In genomic region chr19:7840629-7841028, GRCh38 we compare ENCODE assay signal across 26 cellular contexts. TPM values are rescaled to one million over a fixed set of nuclear protein-coding genes. Genes with fewer than 3 reads are reported as not detected.
A peak's percentile ranks its signal among the peaks of the same experiment; 100 is the strongest.
DNase-seq lines count a peak whose midpoint lies in the region; ATAC-seq, FAIRE-seq and TF ChIP-seq lines count a peak whose summit lies in the region.
"Had no signal": no experiment of that assay in that cellular context is flagged by ENCODE, and none has a peak within 500 bp of the region (broad histone marks: within the 10 kb centered on the region; RNA-seq: fewer than 3 reads in every experiment).

No MANE protein-coding gene starts in this region.

- peak overlapping the region; percentile 65 for H2AK9ac ChIP-seq in IMR-90 (replicated peaks; ENCODE audit: low read depth, low read length, poor library complexity)

- H3K23ac ChIP-seq in IMR-90 (ENCODE audit: low read depth, low read length) (no peak overlapping the region), H1 (ENCODE audit: insufficient read length) (no peak overlapping the region)

- CTCF ChIA-PET in IMR-90 (lab: Yijun Ruan, JAX) (no interaction called here), H1 (lab: Charles Lee; ENCODE audit: partially characterized antibody) (interaction anchor here (0.6 to 2.2 kb wide), 3 partner anchors 8 to 59 kb away, joined by 3 to 9 read pairs (median 3); no protein-coding TSS in a partner anchor)

- no peak overlapping the region for H4K91ac ChIP-seq in IMR-90 (ENCODE audit: insufficient read depth, low read depth, low read length)
- H4K91ac ChIP-seq in H1 (replicated peaks; ENCODE audit: insufficient read length, low read length): no peak overlapping the region

- H2BK5ac ChIP-seq in IMR-90 (ENCODE audit: low read depth, low read length, poor library complexity, severe bottlenecking) (no peak overlapping the region), H1 (ENCODE audit: low read depth, low read length) (no peak overlapping the region)

- no peak for TF ChIP-seq EP300 in H1 (IDR thresholded peaks at IDR 0.05; ENCODE audit: borderline replicate concordance in 1 of 2, low read depth in 2 of 2, low read length in 2 of 2)

- H3K9ac ChIP-seq in BLaER1 (no peak overlapping the region), IMR-90 (ENCODE audit: low read depth, low read length) (no peak overlapping the region), H1 (replicated peaks in 1 of 4; ENCODE audit: extremely low read depth in 1 of 4, low read depth in 3 of 4, low read length in 3 of 4) (no peak overlapping the region)
- H3K9ac ChIP-seq: GM23248 had no signal

- BruUV-seq in IMR-90 (replicated peaks; lab: Mats Ljungman, UMichigan): no TSS peak

- H2BK20ac ChIP-seq in IMR-90 (ENCODE audit: low read depth, low read length): no peak overlapping the region
- no peak overlapping the region for H2BK20ac ChIP-seq in H1 (ENCODE audit: low read length)

- no peak overlapping the region for H4K5ac ChIP-seq in IMR-90 (ENCODE audit: low read depth, low read length)
- H4K5ac ChIP-seq in H1 (ENCODE audit: insufficient read length, low read depth, low read length): no peak overlapping the region

- peaks cover 0 to 7% of the 10 kb centered on the region in 2 experiments; a peak in 2 of 4 replicates for H3K79me2 ChIP-seq in H1 (ENCODE audit: control insufficient read depth in 1 of 2, insufficient read depth in 2 of 2, low read length in 2 of 2)

- in situ Hi-C loops in IMR-90 (cut with MboI; ENCODE audit: low sequenced_read_pairs) (no loop called here), HAP-1 (cut with MboI; ENCODE audit: low sequenced_read_pairs) (no loop called here)

- FAIRE-seq in H1 (lab: Jason Lieb, UNC): no peak
- FAIRE-seq: A549, GM12891, GM18507 had no signal

- peaks cover 17% of the 10 kb centered on the region for H3K23me2 ChIP-seq in H1 (ENCODE audit: low read depth, low read length)

- dilution Hi-C loops in IMR-90 (cut with HindIII; ENCODE audit: low sequenced_read_pairs, unreplicated experiment): no loop called here

- peak overlapping the region; percentile 16; the same call in 1 of the 2 replicates for H2AK5ac ChIP-seq in IMR-90 (ENCODE audit: low read depth, low read length)
- H2AK5ac ChIP-seq in H1 (ENCODE audit: low read depth, low read length): 0 out of 2 replicates have a peak overlapping the region, but pooled peaks have one; percentile 4

- H3K4me1 ChIP-seq in BLaER1: peaks cover 14% of the 10 kb centered on the region
- peaks cover 2% of the 10 kb centered on the region; the same call in 1 of the 2 replicates for H3K4me1 ChIP-seq in IMR-90 (ENCODE audit: control insufficient read depth, insufficient read depth, low read length)
- no peaks in the 10 kb centered on the region for H3K4me1 ChIP-seq in H1 (replicated peaks in 1 of 4; ENCODE audit: control insufficient read depth in 3 of 4, insufficient read depth in 4 of 4, low read length in 3 of 4)
- H3K4me1 ChIP-seq in Peyer's patch: no peaks in the 10 kb centered on the region
- H3K4me1 ChIP-seq in HAP-1: no peaks in the 10 kb centered on the region
- H3K4me1 ChIP-seq: BE2C had no signal

- WGBS in IMR-90 (ENCODE audit: extremely low coverage in 2 of 2, insufficient read length in 1 of 2), 2 experiments: 93% methylated on average over 5 of the region's 8 CpGs; no CpG with 5 or more reads in 1 of the 2 experiments
- WGBS in H1 (ENCODE audit: extremely low coverage in 1 of 2, insufficient coverage in 1 of 2, insufficient read length in 1 of 2, insufficient replicate concordance in 2 of 2, low coverage in 1 of 2, low lambda C conversion rate in 2 of 2, missing lambda C conversion rate in 1 of 2), 2 experiments: 92% methylated on average over 8 of the region's 8 CpGs; no CpG with 5 or more reads in 1 of the 2 experiments

- H2BK15ac ChIP-seq in IMR-90 (ENCODE audit: low read depth, low read length) (no peak overlapping the region), H1 (ENCODE audit: low read length) (no peak overlapping the region)

- H3K4ac ChIP-seq in IMR-90 (ENCODE audit: low read depth, low read length): no peak overlapping the region
- H3K4ac ChIP-seq in H1 (replicated peaks; ENCODE audit: insufficient read length, low read depth, low read length): no peak overlapping the region

- H3K36me3 ChIP-seq in BLaER1 (no peaks in the 10 kb centered on the region), IMR-90 (ENCODE audit: control insufficient read depth, insufficient read depth, low read length) (no peaks in the 10 kb centered on the region), H1 (ENCODE audit: control insufficient read depth in 2 of 4, insufficient read depth in 4 of 4, low read length in 3 of 4) (no peaks in the 10 kb centered on the region; a peak in 1 of 8 replicates), Peyer's patch (no peaks in the 10 kb centered on the region), HAP-1 (replicated peaks) (no peaks in the 10 kb centered on the region)
- H3K36me3 ChIP-seq: BE2C had no signal

- no peak overlapping the region for H2BK120ac ChIP-seq in IMR-90 (ENCODE audit: low read depth, low read length)
- no peak overlapping the region for H2BK120ac ChIP-seq in H1 (replicated peaks; ENCODE audit: low read depth, low read length)

- H3K9me3 ChIP-seq in BLaER1 (no peaks in the 10 kb centered on the region), IMR-90 (ENCODE audit: control insufficient read depth, insufficient read depth, low read length) (no peaks in the 10 kb centered on the region; the same call in 1 of the 2 replicates), H1 (ENCODE audit: insufficient read depth in 2 of 2, low read depth in 1 of 2, low read length in 1 of 2) (peaks cover 0 to 14% of the 10 kb centered on the region in 2 experiments; a peak in 2 of 4 replicates), Peyer's patch (no peaks in the 10 kb centered on the region), HAP-1 (no peaks in the 10 kb centered on the region; the same call in 1 of the 2 replicates)
- H3K9me3 ChIP-seq: A549 had no signal

- no peak overlapping the region for H4K8ac ChIP-seq in IMR-90 (ENCODE audit: low read depth in 2 of 2, low read length in 2 of 2)
- no peak overlapping the region for H4K8ac ChIP-seq in H1 (ENCODE audit: extremely low read depth, insufficient read depth, low read length)

- no peak for ATAC-seq in IMR-90 (ENCODE audit: low read depth)
- ATAC-seq in GM18909 (IDR thresholded peaks at IDR 0.05; ENCODE audit: poor library complexity, unreplicated experiment): no peak
- ATAC-seq: A549 had no signal

- H2AFZ ChIP-seq in IMR-90 (replicated peaks; ENCODE audit: low read length, poor library complexity): no peak overlapping the region
- no peak overlapping the region for H2AFZ ChIP-seq in H1 (ENCODE audit: low read length)
- H2AFZ ChIP-seq: GM23248 had no signal

- no peak overlapping the region for H3K14ac ChIP-seq in IMR-90 (replicated peaks; ENCODE audit: low read depth, low read length)
- no peak overlapping the region for H3K14ac ChIP-seq in H1 (ENCODE audit: insufficient read length)

- H4K20me1 ChIP-seq in BLaER1 (peaks cover 23% of the 10 kb centered on the region), IMR-90 (ENCODE audit: insufficient read depth, low read length) (peaks cover 29% of the 10 kb centered on the region), H1 (replicated peaks in 1 of 2; ENCODE audit: control insufficient read depth in 1 of 2, insufficient read depth in 2 of 2, low read length in 2 of 2) (peaks cover 0 to 23% of the 10 kb centered on the region in 2 experiments)

- no peak overlapping the region for H3K18ac ChIP-seq in IMR-90 (ENCODE audit: low read depth, low read length)
- no peak overlapping the region for H3K18ac ChIP-seq in H1 (ENCODE audit: extremely low read depth, low read length)

- intact Hi-C loops in IMR-90 (cut with micrococcal nuclease) (no loop called here), posterior vena cava (cut with DNase I) (no loop called here)

- H3K27ac ChIP-seq in BLaER1 (no peak overlapping the region), IMR-90 (ENCODE audit: insufficient read depth, low read length) (no peak overlapping the region), H1 (ENCODE audit: low read depth, low read length) (no peak overlapping the region), Peyer's patch (no peak overlapping the region)
- H3K27ac ChIP-seq: A549, GM23248 had no signal

- H3K4me2 ChIP-seq in BLaER1: peak overlapping the region; percentile 27; the same call in 1 of the 2 replicates
- H3K4me2 ChIP-seq in IMR-90 (ENCODE audit: low read depth, low read length): no peak overlapping the region
- no peak overlapping the region for H3K4me2 ChIP-seq in H1 (ENCODE audit: insufficient read depth in 1 of 2, low read depth in 2 of 2, low read length in 2 of 2)
- H3K4me2 ChIP-seq: A549 had no signal

- no peak overlapping the region for H2BK12ac ChIP-seq in H1 (ENCODE audit: low read depth, low read length)

- DNase-seq in IMR-90 (no peak), H1 (ENCODE audit: low read depth in 1 of 2, low spot score in 2 of 2) (no peak), posterior vena cava (ENCODE audit: low spot score) (peak; percentile 59), Peyer's patch (no peak), HAP-1 (ENCODE audit: low spot score in 2 of 2) (no peak)
- DNase-seq: 8988T; ACHN; AML-193; BE2C; C1 segment of cervical spinal cord; Calu3; CD4-positive, alpha-beta memory T cell; COR-L47; DMS53; DMS79 treated with DMSO at 0.1 percent for 48 hours; GF-D8; GM23248; H9 had no signal

- H3K4me3 ChIP-seq in BLaER1 (no peak overlapping the region), IMR-90 (ENCODE audit: insufficient read depth, low read depth, low read length) (no peak overlapping the region), H1 (ENCODE audit: extremely low read depth in 1 of 4, insufficient read depth in 2 of 4, low read depth in 3 of 4, low read length in 4 of 4) (no peak overlapping the region), Peyer's patch (no peak overlapping the region), HAP-1 (no peak overlapping the region)
- H3K4me3 ChIP-seq: A549, GM23248 had no signal

- H3K79me1 ChIP-seq in IMR-90 (ENCODE audit: low read depth in 1 of 2, low read length in 2 of 2): peaks cover 29 to 59% of the 10 kb centered on the region in 2 experiments
- no peaks in the 10 kb centered on the region for H3K79me1 ChIP-seq in H1 (ENCODE audit: low read depth, low read length)

- TF ChIP-seq RAD21 in IMR-90 (IDR thresholded peaks at IDR 0.05; ENCODE audit: low read length) (no peak), H1 (IDR thresholded peaks at IDR 0.05 in 1 of 2, conservative IDR thresholded peaks at IDR 0.05 in 1 of 2; ENCODE audit: low read depth in 2 of 2, low read length in 2 of 2) (no peak)

- no peak for TF ChIP-seq CTCF in IMR-90 (conservative IDR thresholded peaks at IDR 0.05; ENCODE audit: low read depth, low read length)
- TF ChIP-seq CTCF in H1 (IDR thresholded peaks at IDR 0.05; ENCODE audit: control extremely low read depth in 1 of 3, insufficient read depth in 1 of 3, low read depth in 1 of 3, low read length in 3 of 3): no peak
- no peak for TF ChIP-seq CTCF in Peyer's patch (IDR thresholded peaks at IDR 0.05)

- POLR2A ChIA-PET in IMR-90 (lab: Charles Lee; ENCODE audit: unreplicated experiment): no interaction called here
- POLR2A ChIA-PET in H1 (lab: Charles Lee; ENCODE audit: partially characterized antibody): no interaction called here

- H3K56ac ChIP-seq in IMR-90 (ENCODE audit: extremely low read depth, insufficient read depth, low read length): no peak overlapping the region
- H3K56ac ChIP-seq in H1 (replicated peaks; ENCODE audit: insufficient read length, low read depth, low read length): no peak overlapping the region

- no peaks in the 10 kb centered on the region for H3K27me3 ChIP-seq in BLaER1
- H3K27me3 ChIP-seq in IMR-90 (ENCODE audit: control insufficient read depth, insufficient read depth, low read length): no peaks in the 10 kb centered on the region
- H3K27me3 ChIP-seq in H1 (replicated peaks in 1 of 4; ENCODE audit: control insufficient read depth in 3 of 4, extremely low read depth in 1 of 4, insufficient read depth in 3 of 4, low read length in 3 of 4): no peaks in the 10 kb centered on the region; a peak in 2 of 7 replicates
- H3K27me3 ChIP-seq in Peyer's patch: no peaks in the 10 kb centered on the region
- H3K27me3 ChIP-seq in HAP-1 (ENCODE audit: low read depth): no peaks in the 10 kb centered on the region
- H3K27me3 ChIP-seq: BE2C had no signal

- TF ChIP-seq POLR2A in IMR-90 (IDR thresholded peaks at IDR 0.05; ENCODE audit: low read depth, low read length) (no peak), H1 (IDR thresholded peaks at IDR 0.05; ENCODE audit: control extremely low read depth in 1 of 2, low read depth in 2 of 2, low read length in 2 of 2) (no peak), Peyer's patch (IDR thresholded peaks at IDR 0.05) (no peak)

- H3K9me1 ChIP-seq in IMR-90 (ENCODE audit: insufficient read depth, low read length): peaks cover 29% of the 10 kb centered on the region

RNA-seq across cellular contexts. Expression of gene EVI5L, which starts 10.6 kb away (rescaled TPM):
- total RNA-seq in IMR-90 (2012; rRNA removed) (12.7 and 15.0 TPM in 2 replicates), posterior vena cava (10 to 100 TPM; 14.9 to 16.0 TPM), Peyer's patch (10 to 100 TPM in 3 of 4 donors, 1 to 10 TPM in 1; 7.7 to 22.3 (median 14.9) TPM)
- polyA plus RNA-seq in IMR-90 (2012; rRNA removed) (14.6 and 15.0 TPM in 2 replicates), H1 (2011; rRNA removed) (7.2 and 13.1 TPM in 2 replicates)
- 13.6 and 18.5 TPM in 2 replicates for polyA plus RNA-seq in IMR-90 (2012; cell fraction: cytosol; rRNA removed)
- polyA plus RNA-seq in IMR-90 (2012; cell fraction: nucleus; rRNA removed; ENCODE audit: low replicate concordance): 21.0 and 37.0 TPM in 2 replicates
- total RNA-seq in H1 (2021; fragmentation: NEBNext Ultra II Directional; extraction: Animal tissue kit (Norgen Biotek cat#: 25700)): 10.4 and 11.0 TPM in 2 replicates
- polyA plus RNA-seq in H1 (2011; cell fraction: cytosol; rRNA removed): 8.2 TPM
- 15.2 TPM for polyA plus RNA-seq in H1 (2011; cell fraction: nucleus; rRNA removed)
- polyA plus RNA-seq in H1 (2012, experiment 1 of 2): 6.8 to 10.5 TPM (median 9.9 TPM) in 4 replicates
- polyA plus RNA-seq in H1 (2012, experiment 2 of 2): 10.7 TPM
- polyA plus RNA-seq in H1 (2013, experiment 1 of 2): 7.7 TPM
- 7.8 TPM for polyA plus RNA-seq in H1 (2013, experiment 2 of 2)
- 7.2 and 14.2 TPM in 2 replicates for polyA minus RNA-seq in H1 (2011; rRNA and poly(A)+ RNA removed)
- 4.0 TPM for polyA minus RNA-seq in H1 (2011; cell fraction: cytosol; rRNA and poly(A)+ RNA removed)
- polyA minus RNA-seq in H1 (2011; cell fraction: nucleus; rRNA and poly(A)+ RNA removed): 7.9 TPM

RNA-seq across cellular contexts. Expression of gene PRR36, which starts 33.6 kb away (rescaled TPM):
- total RNA-seq in IMR-90 (2012; rRNA removed) (not detected in 2 replicates), posterior vena cava (under 1 TPM; 0.09 to 0.14 TPM), Peyer's patch (not detected)
- polyA plus RNA-seq in IMR-90 (2012; rRNA removed) (0.02 and 0.06 TPM in 2 replicates), H1 (2011; rRNA removed) (1.6 and 3.4 TPM in 2 replicates)
- 0.05 and 0.21 TPM in 2 replicates for polyA plus RNA-seq in IMR-90 (2012; cell fraction: cytosol; rRNA removed)
- 0.09 and 0.29 TPM in 2 replicates for polyA plus RNA-seq in IMR-90 (2012; cell fraction: nucleus; rRNA removed; ENCODE audit: low replicate concordance)
- 23.9 and 25.3 TPM in 2 replicates for total RNA-seq in H1 (2021; fragmentation: NEBNext Ultra II Directional; extraction: Animal tissue kit (Norgen Biotek cat#: 25700))
- 0.85 TPM for polyA plus RNA-seq in H1 (2011; cell fraction: cytosol; rRNA removed)
- 6.1 TPM for polyA plus RNA-seq in H1 (2011; cell fraction: nucleus; rRNA removed)
- 20.7 to 32.8 TPM (median 29.9 TPM) in 4 replicates for polyA plus RNA-seq in H1 (2012, experiment 1 of 2)
- 22.3 TPM for polyA plus RNA-seq in H1 (2012, experiment 2 of 2)
- 21.3 TPM for polyA plus RNA-seq in H1 (2013, experiment 1 of 2)
- 20.1 TPM for polyA plus RNA-seq in H1 (2013, experiment 2 of 2)
- 1.2 and 1.9 TPM in 2 replicates for polyA minus RNA-seq in H1 (2011; rRNA and poly(A)+ RNA removed)
- 17.2 TPM for polyA minus RNA-seq in H1 (2011; cell fraction: cytosol; rRNA and poly(A)+ RNA removed)
- polyA minus RNA-seq in H1 (2011; cell fraction: nucleus; rRNA and poly(A)+ RNA removed): 5.0 TPM
- total RNA-seq: Daoy, GM23248, H4 had no signal
- polyA plus RNA-seq: GM23248 had no signal

RNA-seq across cellular contexts. Expression of gene LRRC8E, which starts 47.7 kb away (rescaled TPM):
- total RNA-seq in IMR-90 (2012; rRNA removed): 6.9 and 7.2 TPM in 2 replicates
- polyA plus RNA-seq in IMR-90 (2012; rRNA removed): 6.4 and 6.9 TPM in 2 replicates
- 4.1 and 5.4 TPM in 2 replicates for polyA plus RNA-seq in IMR-90 (2012; cell fraction: cytosol; rRNA removed)
- polyA plus RNA-seq in IMR-90 (2012; cell fraction: nucleus; rRNA removed; ENCODE audit: low replicate concordance): 4.1 and 7.1 TPM in 2 replicates
- 2.9 and 3.4 TPM in 2 replicates for total RNA-seq in H1 (2021; fragmentation: NEBNext Ultra II Directional; extraction: Animal tissue kit (Norgen Biotek cat#: 25700))
- 2.7 and 2.8 TPM in 2 replicates for polyA plus RNA-seq in H1 (2011; rRNA removed)
- 2.2 TPM for polyA plus RNA-seq in H1 (2011; cell fraction: cytosol; rRNA removed)
- 3.0 TPM for polyA plus RNA-seq in H1 (2011; cell fraction: nucleus; rRNA removed)
- polyA plus RNA-seq in H1 (2012, experiment 1 of 2): 2.2 to 3.0 TPM (median 2.6 TPM) in 4 replicates
- polyA plus RNA-seq in H1 (2012, experiment 2 of 2): 2.1 TPM
- 5.0 TPM for polyA plus RNA-seq in H1 (2013, experiment 1 of 2)
- 4.7 TPM for polyA plus RNA-seq in H1 (2013, experiment 2 of 2)
- 4.8 and 4.9 TPM in 2 replicates for polyA minus RNA-seq in H1 (2011; rRNA and poly(A)+ RNA removed)
- 1.6 TPM for polyA minus RNA-seq in H1 (2011; cell fraction: cytosol; rRNA and poly(A)+ RNA removed)
- 3.2 TPM for polyA minus RNA-seq in H1 (2011; cell fraction: nucleus; rRNA and poly(A)+ RNA removed)
- total RNA-seq in posterior vena cava: not detected
- total RNA-seq in Peyer's patch: under 1 TPM in 3 of 4 donors, not detected in 1; 0.57 to 0.88 (median 0.80) TPM
- total RNA-seq: CD4-positive, alpha-beta memory T cell; G401 had no signal
- polyA plus RNA-seq: CD4-positive, alpha-beta memory T cell had no signal

Comparison
In these comparisons a context has a peak if more than half of its experiments do, and no peak if none do; other contexts are left out.
1. RNA of gene PRR36, which starts 33.6 kb away (total RNA-seq): 23.9 to 25.3 TPM in H1; 0.09 to 0.14 TPM in posterior vena cava, not detected in IMR-90 and not detected in Peyer's patch; every median in the first group is over 10 times any median in the second.